Comparison of ENCODE assay signal across 9 cellular contexts in the genomic region with DNA sequence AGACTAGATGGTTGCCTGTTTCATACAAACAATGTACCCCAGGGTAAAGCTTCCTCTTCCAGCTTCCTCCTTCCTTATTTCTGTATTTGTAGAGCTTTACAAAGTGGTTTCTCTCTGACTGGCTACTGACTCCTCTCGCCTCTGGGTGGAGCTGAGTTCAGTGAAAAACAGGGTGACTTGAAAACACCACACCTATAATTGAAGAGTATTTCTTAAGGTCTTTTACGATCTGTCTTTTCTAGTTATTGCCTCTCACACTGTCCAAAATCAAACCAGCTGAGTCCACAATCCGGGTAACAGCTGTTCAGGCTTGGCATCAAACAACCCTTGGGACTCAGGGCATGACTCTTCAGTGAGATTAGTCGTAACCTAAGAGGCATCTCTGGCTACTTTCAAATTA.
DNase-seq lines count a peak whose midpoint lies in the region; ATAC-seq, FAIRE-seq and TF ChIP-seq lines count a peak whose summit lies in the region.
"Had no signal": no experiment of that assay in that cellular context is flagged by ENCODE, and none has a peak within 500 bp of the region (broad histone marks: within the 10 kb centered on the region; RNA-seq: fewer than 3 reads in every experiment).

No MANE protein-coding gene starts in this region.

- H3K14ac ChIP-seq in trophoblast cell (ENCODE audit: low read length), result no peak overlapping the region

- H3K23ac ChIP-seq in trophoblast cell (ENCODE audit: low read length), result no peak overlapping the region

- no peak overlapping the region for H2BK120ac ChIP-seq in trophoblast cell (ENCODE audit: insufficient read depth, low read length, poor library complexity)

- H3K79me2 ChIP-seq in trophoblast cell (ENCODE audit: control insufficient read depth, insufficient read depth, low read length, poor library complexity), result no peaks in the 10 kb centered on the region

- TF ChIP-seq CTCF in bronchial epithelial cell (IDR thresholded peaks at IDR 0.05; ENCODE audit: insufficient read depth, low read length, severe bottlenecking), result no peak

- H3K4me3 Mint-ChIP-seq in activated naive CD4-positive, alpha-beta T cell treated with anti-CD3 and anti-CD28 coated beads for 36 hours, result no peak overlapping the region
- no peak overlapping the region for H3K4me3 Mint-ChIP-seq in activated T-helper 17 cell treated with anti-CD3 and anti-CD28 coated beads, Interleukin-2, amount 50 U/mL, for 72 hours

- no peak overlapping the region for H3K4ac ChIP-seq in trophoblast cell (ENCODE audit: low read depth, low read length)

- no peak overlapping the region for H3K27ac Mint-ChIP-seq in activated naive CD4-positive, alpha-beta T cell treated with anti-CD3 and anti-CD28 coated beads for 36 hours
- H3K27ac Mint-ChIP-seq in activated T-helper 17 cell treated with anti-CD3 and anti-CD28 coated beads, Interleukin-2, amount 50 U/mL, for 72 hours, result no peak overlapping the region

- no peak overlapping the region for H2BK5ac ChIP-seq in trophoblast cell (ENCODE audit: low read depth, low read length, poor library complexity)

- no peak overlapping the region for H2AK5ac ChIP-seq in trophoblast cell (ENCODE audit: low read length)

- no peak overlapping the region for H3K18ac ChIP-seq in trophoblast cell (ENCODE audit: low read length)

- no peaks in the 10 kb centered on the region for H3K9me3 Mint-ChIP-seq in activated naive CD4-positive, alpha-beta T cell treated with anti-CD3 and anti-CD28 coated beads for 36 hours
- H3K9me3 Mint-ChIP-seq in activated T-helper 17 cell treated with anti-CD3 and anti-CD28 coated beads, Interleukin-2, amount 50 U/mL, for 72 hours, result no peaks in the 10 kb centered on the region

- intact Hi-C loops in activated naive CD4-positive, alpha-beta T cell treated with anti-CD3 and anti-CD28 coated beads for 36 hours (cut with micrococcal nuclease), result loop anchor here (1.0 kb wide), 1 partner anchor 20 kb away; no protein-coding TSS in a partner anchor

- no peaks in the 10 kb centered on the region for H3K9me3 ChIP-seq in trophoblast cell (ENCODE audit: insufficient read depth, low read depth, low read length)

- H3K4me3 ChIP-seq in bronchial epithelial cell (ENCODE audit: low read depth, low read length) (no peak overlapping the region), trophoblast cell (ENCODE audit: low read depth, low read length) (no peak overlapping the region)

- peaks cover 10% of the 10 kb centered on the region for H3K27me3 Mint-ChIP-seq in activated naive CD4-positive, alpha-beta T cell treated with anti-CD3 and anti-CD28 coated beads for 36 hours (ENCODE audit: low read depth)
- peaks cover 25% of the 10 kb centered on the region for H3K27me3 Mint-ChIP-seq in activated T-helper 17 cell treated with anti-CD3 and anti-CD28 coated beads, Interleukin-2, amount 50 U/mL, for 72 hours

- H3K79me1 ChIP-seq in trophoblast cell (ENCODE audit: low read length), result no peaks in the 10 kb centered on the region

- H4K8ac ChIP-seq in trophoblast cell (ENCODE audit: low read depth, low read length), result no peak overlapping the region

- H3K27ac ChIP-seq in trophoblast cell (ENCODE audit: low read depth, low read length), result no peak overlapping the region

- H3K9ac ChIP-seq in trophoblast cell (ENCODE audit: low read length), result no peak overlapping the region

- peak; percentile 18 for FAIRE-seq in bronchial epithelial cell (lab: Jason Lieb, UNC)

- no peaks in the 10 kb centered on the region for H3K27me3 ChIP-seq in bronchial epithelial cell (ENCODE audit: control insufficient read depth, insufficient read depth, low read length)
- H3K27me3 ChIP-seq in trophoblast cell (ENCODE audit: insufficient read depth, low read length), result no peaks in the 10 kb centered on the region

- H2AFZ ChIP-seq in trophoblast cell (ENCODE audit: insufficient read depth, low read length, poor library complexity), result no peak overlapping the region

- no peak overlapping the region for H4K12ac ChIP-seq in trophoblast cell (ENCODE audit: low read depth, low read length)

- H3K36me3 ChIP-seq in bronchial epithelial cell (ENCODE audit: control insufficient read depth, insufficient read depth, low read length), result no peaks in the 10 kb centered on the region
- no peaks in the 10 kb centered on the region for H3K36me3 ChIP-seq in trophoblast cell (ENCODE audit: control insufficient read depth in 1 of 2, insufficient read depth in 2 of 2, low read length in 2 of 2)

- H4K91ac ChIP-seq in trophoblast cell (ENCODE audit: low read depth, low read length), result peak overlapping the region; percentile 51

- no CpG with 5 or more reads among the region's 4 CpGs for WGBS in trophoblast cell (ENCODE audit: extremely low coverage, insufficient coverage, insufficient read length)

- peaks cover 15% of the 10 kb centered on the region for H3K4me1 Mint-ChIP-seq in activated naive CD4-positive, alpha-beta T cell treated with anti-CD3 and anti-CD28 coated beads for 36 hours (ENCODE audit: low read depth)
- peaks cover 4% of the 10 kb centered on the region for H3K4me1 Mint-ChIP-seq in activated T-helper 17 cell treated with anti-CD3 and anti-CD28 coated beads, Interleukin-2, amount 50 U/mL, for 72 hours

- DNase-seq in activated naive CD4-positive, alpha-beta T cell treated with anti-CD3 and anti-CD28 coated beads for 36 hours, result peak; percentile 8
- DNase-seq in activated naive CD4-positive, alpha-beta T cell treated with anti-CD3 and anti-CD28 coated beads, Interleukin-2, amount 50 U/mL, for 16 hours, result no peak
- no peak for DNase-seq in bronchial epithelial cell (ENCODE audit: low read depth)
- DNase-seq in trophoblast cell, result no peak
- no peak for DNase-seq in NK-92 treated with Interleukin-12 subunit alpha and Interleukin-12 subunit beta, amount 100 ng/mL, for 24 hours (lab: John Stamatoyannopoulos, UW)
- no peak for DNase-seq in NCI-H446 treated with DMSO at 0.1 percent for 48 hours (lab: John Stamatoyannopoulos, UW)
- DNase-seq: DND-41 had no signal

- CTCF ChIA-PET in activated naive CD4-positive, alpha-beta T cell treated with anti-CD3 and anti-CD28 coated beads for 36 hours (lab: Charles Lee), result interaction anchor here (0.6 to 3.5 kb wide), 7 partner anchors 24 to 252 kb away, joined by 3 to 17 read pairs (median 3); no protein-coding TSS in a partner anchor

- no peak overlapping the region for H3K4me2 ChIP-seq in trophoblast cell (ENCODE audit: low read length)

- H3K4me1 ChIP-seq in trophoblast cell (ENCODE audit: control insufficient read depth in 1 of 2, insufficient read depth in 2 of 2, low read length in 2 of 2), result no peaks in the 10 kb centered on the region

- H3K36me3 Mint-ChIP-seq in activated naive CD4-positive, alpha-beta T cell treated with anti-CD3 and anti-CD28 coated beads for 36 hours (ENCODE audit: low read depth), result no peaks in the 10 kb centered on the region
- H3K36me3 Mint-ChIP-seq in activated T-helper 17 cell treated with anti-CD3 and anti-CD28 coated beads, Interleukin-2, amount 50 U/mL, for 72 hours (ENCODE audit: low read depth), result no peaks in the 10 kb centered on the region

- peak; percentile 78 for ATAC-seq in HG03432 (IDR thresholded peaks at IDR 0.05; ENCODE audit: unreplicated experiment)
- ATAC-seq in activated T-helper 17 cell treated with anti-CD3 and anti-CD28 coated beads, Interleukin-2, amount 50 U/mL, for 72 hours (replicated peaks), result no peak

- no peak overlapping the region for H2BK12ac ChIP-seq in trophoblast cell (ENCODE audit: low read length)
